In genomic region chr17:50164697-50164988, GRCh38 we compare ENCODE assay signal across 13 cellular contexts. TPM values are rescaled to one million over a fixed set of nuclear protein-coding genes. Genes with fewer than 3 reads are reported as not detected.
DNase-seq lines count a peak whose midpoint lies in the region; ATAC-seq and FAIRE-seq lines count a peak whose summit lies in the region.
"Had no signal": no experiment of that assay in that cellular context is flagged by ENCODE, and none has a peak within 500 bp of the region (broad histone marks: within the 10 kb centered on the region; RNA-seq: fewer than 3 reads in every experiment).

No MANE protein-coding gene starts in this region.

- WGBS in neuronal stem cell (ENCODE audit: extremely low coverage in 2 of 2, insufficient read length in 2 of 2, insufficient replicate concordance in 1 of 2), 2 donors: no CpG with 5 or more reads among the region's 2 CpGs

- H3K9me3 ChIP-seq in BLaER1 (no peaks in the 10 kb centered on the region), neuronal stem cell (replicated peaks in 1 of 2; ENCODE audit: control insufficient read depth in 2 of 2, insufficient read depth in 1 of 2, low read depth in 1 of 2, low read length in 2 of 2) (no peaks in the 10 kb centered on the region)

- ATAC-seq in GM18498 (IDR thresholded peaks at IDR 0.05; ENCODE audit: unreplicated experiment): no peak

- H3K4me3 ChIP-seq in BLaER1 (no peak overlapping the region), neuronal stem cell (ENCODE audit: low read length in 2 of 2) (no peak overlapping the region)

- H3K27me3 ChIP-seq in BLaER1 (no peaks in the 10 kb centered on the region), neuronal stem cell (ENCODE audit: control insufficient read depth in 3 of 3, insufficient read depth in 3 of 3, low read depth in 1 of 3, low read length in 3 of 3) (peaks cover 0 to 6% (median 0%) of the 10 kb centered on the region in 3 experiments)

- no peaks in the 10 kb centered on the region for H3K79me1 ChIP-seq in neuronal stem cell (ENCODE audit: low read depth, low read length)

- no peak overlapping the region for H2BK5ac ChIP-seq in neuronal stem cell (ENCODE audit: low read length)

- H4K8ac ChIP-seq in neuronal stem cell (ENCODE audit: low read depth, low read length): no peak overlapping the region

- H3K9ac ChIP-seq in BLaER1 (no peak overlapping the region), neuronal stem cell (ENCODE audit: low read depth, low read length, poor library complexity) (no peak overlapping the region)

- H2BK15ac ChIP-seq in neuronal stem cell (ENCODE audit: low read length): no peak overlapping the region

- H2BK12ac ChIP-seq in neuronal stem cell (ENCODE audit: low read length): no peak overlapping the region

- no peak overlapping the region for H2AFZ ChIP-seq in neuronal stem cell (ENCODE audit: low read length)

- peak; percentile 65 for FAIRE-seq in HTR-8/SVneo (lab: Jason Lieb, UNC)
- FAIRE-seq: RCC 7860 had no signal

- no peak overlapping the region for H4K91ac ChIP-seq in neuronal stem cell (ENCODE audit: low read depth, low read length, poor library complexity)

- no peak overlapping the region for H3K27ac ChIP-seq in BLaER1
- no peak overlapping the region for H3K27ac ChIP-seq in neuronal stem cell (replicated peaks; ENCODE audit: low read length)

- no peaks in the 10 kb centered on the region for H4K20me1 ChIP-seq in BLaER1

- DNase-seq in HTR-8/SVneo (ENCODE audit: insufficient read length, low spot score): no peak
- DNase-seq in neuronal stem cell (ENCODE audit: low spot score): no peak
- DNase-seq in effector CD4-positive, alpha-beta T cell: no peak
- DNase-seq: C1 segment of cervical spinal cord, GOT3, MV-4-11, NCI-H1417 treated with DMSO at 0.1 percent for 48 hours, NCI-H2029, NCI-H2171 treated with DMSO at 0.1 percent for 48 hours, NCI-H774 had no signal

- H3K18ac ChIP-seq in neuronal stem cell (ENCODE audit: low read length): no peak overlapping the region

- H3K4me1 ChIP-seq in BLaER1 (peaks cover 52% of the 10 kb centered on the region), neuronal stem cell (ENCODE audit: control insufficient read depth in 2 of 2, insufficient read depth in 1 of 2, low read depth in 1 of 2, low read length in 2 of 2) (peaks cover 9 to 11% of the 10 kb centered on the region in 2 donors)

- H2AK5ac ChIP-seq in neuronal stem cell (ENCODE audit: low read depth, low read length): peak overlapping the region; percentile 15

- no peaks in the 10 kb centered on the region for H3K36me3 ChIP-seq in BLaER1
- no peaks in the 10 kb centered on the region for H3K36me3 ChIP-seq in neuronal stem cell (replicated peaks in 1 of 2; ENCODE audit: control insufficient read depth in 2 of 2, insufficient read depth in 2 of 2, low read length in 2 of 2)

- H3K23ac ChIP-seq in neuronal stem cell (ENCODE audit: low read depth, low read length, poor library complexity): no peak overlapping the region

- peak overlapping the region; percentile 40; the same call in 1 of the 2 replicates for H3K4me2 ChIP-seq in BLaER1
- H3K4me2 ChIP-seq in neuronal stem cell (ENCODE audit: insufficient read depth, low read length, poor library complexity, severe bottlenecking): no peak overlapping the region

- H2BK120ac ChIP-seq in neuronal stem cell (ENCODE audit: low read depth, low read length): no peak overlapping the region

- H3K4ac ChIP-seq in neuronal stem cell (ENCODE audit: low read length): no peak overlapping the region

- H3K14ac ChIP-seq in neuronal stem cell (ENCODE audit: low read length): no peak overlapping the region

RNA-seq across cellular contexts. Expression of gene SGCA, which starts 1.2 kb away (rescaled TPM):
- 0.57 TPM for polyA plus RNA-seq in neuronal stem cell (2013, experiment 1 of 2)
- 0.35 TPM for polyA plus RNA-seq in neuronal stem cell (2013, experiment 2 of 2)

RNA-seq across cellular contexts. Expression of gene PPP1R9B, which starts 14.2 kb away (rescaled TPM):
- polyA plus RNA-seq in neuronal stem cell (2013, experiment 1 of 2): 19.8 TPM
- polyA plus RNA-seq in neuronal stem cell (2013, experiment 2 of 2): 19.4 TPM

RNA-seq across cellular contexts. Expression of gene SAMD14, which starts 34.7 kb away (rescaled TPM):
- 31.6 TPM for polyA plus RNA-seq in neuronal stem cell (2013, experiment 1 of 2)
- 33.4 TPM for polyA plus RNA-seq in neuronal stem cell (2013, experiment 2 of 2)

RNA-seq across cellular contexts. Expression of gene COL1A1, which starts 36.8 kb away (rescaled TPM):
- polyA plus RNA-seq in neuronal stem cell (2013, experiment 1 of 2): 17.9 TPM
- polyA plus RNA-seq in neuronal stem cell (2013, experiment 2 of 2): 18.4 TPM
